ENCODE assay signal across 8 cellular contexts in the genomic region with DNA sequence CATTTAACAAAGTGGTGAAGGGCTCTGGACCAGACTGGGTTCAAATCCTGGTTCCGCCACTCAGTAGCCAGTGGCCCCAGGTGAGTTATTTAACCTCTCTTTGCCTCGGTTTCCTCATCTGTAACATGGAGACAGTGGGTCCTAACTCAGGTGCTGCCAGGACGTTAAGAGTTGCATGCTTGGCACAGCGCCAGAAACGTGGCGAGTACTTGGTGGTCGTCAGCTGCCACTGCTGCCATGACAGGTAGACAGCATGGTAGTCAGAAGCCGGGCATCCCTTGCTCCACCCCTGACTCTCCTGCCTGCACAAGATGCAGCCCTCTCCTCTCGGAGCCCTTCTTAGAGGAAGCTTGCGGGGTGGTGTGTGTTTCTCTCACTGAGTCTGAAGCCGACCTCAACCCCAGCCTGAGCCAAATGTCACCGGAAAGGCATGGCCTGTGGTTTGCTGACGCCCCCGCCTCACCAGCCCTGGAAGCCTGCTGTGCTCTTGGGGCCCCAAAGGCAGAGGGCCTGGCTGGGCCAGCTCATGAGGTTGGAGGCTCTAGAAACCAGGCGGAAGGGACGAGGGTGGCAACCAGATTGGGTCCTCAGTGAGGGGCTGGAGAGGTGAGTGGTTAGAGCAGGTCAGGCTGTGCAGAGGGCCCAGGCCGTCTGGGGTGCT.
DNase-seq lines count a peak whose midpoint lies in the region; ATAC-seq, FAIRE-seq and TF ChIP-seq lines count a peak whose summit lies in the region.

No MANE protein-coding gene starts in this region.

- H3K36me3 Mint-ChIP-seq in T-helper 17 cell (ENCODE audit: low read depth): no peaks in the 10 kb centered on the region
- peaks cover 4% of the 10 kb centered on the region for H3K36me3 Mint-ChIP-seq in activated naive CD8-positive, alpha-beta T cell treated with anti-CD3 and anti-CD28 coated beads, Interleukin-2, amount 10 ng/mL, durations not matched to agents 7 days and 5 days

- POLR2A ChIA-PET in activated naive CD8-positive, alpha-beta T cell treated with anti-CD3 and anti-CD28 coated beads, Interleukin-2, amount 10 ng/mL, durations not matched to agents 7 days and 5 days (lab: Charles Lee): interaction anchor here (0.9 to 2.8 kb wide), 12 partner anchors 10 to 221 kb away, joined by 3 to 13 read pairs (median 4); no protein-coding TSS in a partner anchor
- POLR2A ChIA-PET in PC-3 (lab: Charles Lee; ENCODE audit: unreplicated experiment): no interaction called here

- no peaks in the 10 kb centered on the region for H3K27me3 Mint-ChIP-seq in T-helper 17 cell
- H3K27me3 Mint-ChIP-seq in activated naive CD8-positive, alpha-beta T cell treated with anti-CD3 and anti-CD28 coated beads, Interleukin-2, amount 10 ng/mL, durations not matched to agents 7 days and 5 days: peaks cover 10% of the 10 kb centered on the region

- no peaks in the 10 kb centered on the region for H3K79me2 ChIP-seq in GM23248 (ENCODE audit: insufficient read depth)
- no peaks in the 10 kb centered on the region for H3K79me2 ChIP-seq in smooth muscle cell (ENCODE audit: low read depth)
- H3K79me2 ChIP-seq in PC-3 (ENCODE audit: low read length): no peaks in the 10 kb centered on the region

- H3K36me3 ChIP-seq in GM23248 (ENCODE audit: low read depth) (no peaks in the 10 kb centered on the region), smooth muscle cell (ENCODE audit: low read depth) (no peaks in the 10 kb centered on the region), PC-3 (ENCODE audit: low read depth, low read length) (no peaks in the 10 kb centered on the region)

- H3F3A ChIP-seq in GM23248 (ENCODE audit: insufficient read depth) (no peaks in the 10 kb centered on the region), smooth muscle cell (ENCODE audit: low read depth) (no peaks in the 10 kb centered on the region), PC-3 (ENCODE audit: low read length, unreplicated experiment) (no peaks in the 10 kb centered on the region)

- H3K9ac ChIP-seq in GM23248: no peak overlapping the region
- no peak overlapping the region for H3K9ac ChIP-seq in smooth muscle cell (ENCODE audit: low read depth)
- H3K9ac ChIP-seq in PC-3 (ENCODE audit: low read length): no peak overlapping the region

- ATAC-seq in T-helper 17 cell (peak; percentile 75), PC-3 (no peak)
- peak; percentile 82 for ATAC-seq in activated naive CD8-positive, alpha-beta T cell treated with anti-CD3 and anti-CD28 coated beads, Interleukin-2, amount 10 ng/mL, durations not matched to agents 7 days and 5 days (ENCODE audit: low read depth)

- no TSS peak for BruUV-seq in PC-3 (replicated peaks; lab: Mats Ljungman, UMichigan)

- no peak overlapping the region for H3K4me2 ChIP-seq in GM23248 (ENCODE audit: unreplicated experiment)
- H3K4me2 ChIP-seq in smooth muscle cell: peak overlapping the region; percentile 13
- H3K4me2 ChIP-seq in PC-3 (ENCODE audit: low read length): no peak overlapping the region

- intact Hi-C loops in PC-3 (cut with micrococcal nuclease): no loop called here

- no peaks in the 10 kb centered on the region for H3K9me2 ChIP-seq in GM23248 (ENCODE audit: insufficient read depth)
- H3K9me2 ChIP-seq in PC-3 (replicated peaks; ENCODE audit: low read length): no peaks in the 10 kb centered on the region

- no peaks in the 10 kb centered on the region for H3K9me3 Mint-ChIP-seq in activated naive CD8-positive, alpha-beta T cell treated with anti-CD3 and anti-CD28 coated beads, Interleukin-2, amount 10 ng/mL, durations not matched to agents 7 days and 5 days

- H4K20me1 ChIP-seq in GM23248 (ENCODE audit: insufficient read depth) (no peaks in the 10 kb centered on the region), smooth muscle cell (ENCODE audit: low read depth) (no peaks in the 10 kb centered on the region), PC-3 (ENCODE audit: low read length) (no peaks in the 10 kb centered on the region)

- TF ChIP-seq POLR2A in H54 (IDR thresholded peaks at IDR 0.05; ENCODE audit: low read depth, low read length): no peak

- H2AFZ ChIP-seq in GM23248 (no peak overlapping the region), smooth muscle cell (ENCODE audit: low read depth) (no peak overlapping the region), PC-3 (ENCODE audit: low read length) (no peak overlapping the region)

- WGBS in GM23248 (ENCODE audit: low coverage in 1 of 2, low lambda C conversion rate in 2 of 2, missing lambda C conversion rate in 2 of 2), 2 experiments: 62 to 64% methylated on average over 15 to 17 of the region's 17 CpGs
- 65% methylated on average over 17 of the region's 17 CpGs for WGBS in smooth muscle cell (ENCODE audit: low lambda C conversion rate)

- in situ Hi-C loops in GM23248 (cut with MboI): no loop called here

- TF ChIP-seq CTCF in smooth muscle cell (IDR thresholded peaks at IDR 0.05; ENCODE audit: borderline replicate concordance, insufficient read depth, poor library complexity, severe bottlenecking) (no peak), PC-3 (conservative IDR thresholded peaks at IDR 0.05; ENCODE audit: low read depth, low read length) (no peak)

- DNase-seq in GM23248 (peak; percentile 46), T-helper 17 cell (peak; percentile 11 to 26 (median 22)), smooth muscle cell (lab: John Stamatoyannopoulos, UW; ENCODE audit: unreplicated experiment) (no peak), H54 (ENCODE audit: insufficient read length, low spot score) (no peak), DMS153 treated with DMSO at 0.1 percent for 48 hours (lab: John Stamatoyannopoulos, UW; ENCODE audit: unreplicated experiment) (no peak), PC-3 (no peak), frontal cortex (ENCODE audit: low spot score in 2 of 2) (no peak)
- peak; percentile 79 for DNase-seq in activated naive CD8-positive, alpha-beta T cell treated with anti-CD3 and anti-CD28 coated beads, Interleukin-2, amount 10 ng/mL, durations not matched to agents 7 days and 5 days

- H3K27me3 ChIP-seq in GM23248 (replicated peaks; ENCODE audit: insufficient read depth) (no peaks in the 10 kb centered on the region; the same call in 1 of the 2 replicates), smooth muscle cell (ENCODE audit: low read depth) (no peaks in the 10 kb centered on the region), PC-3 (ENCODE audit: low read length) (0 out of 2 replicates have a peak, but pooled peaks cover 5% of the 10 kb centered on the region)

- 0 out of 2 replicates have a peak, but pooled peaks cover 5% of the 10 kb centered on the region for H3K4me1 ChIP-seq in GM23248 (ENCODE audit: insufficient read depth)
- peaks cover 4% of the 10 kb centered on the region for H3K4me1 ChIP-seq in smooth muscle cell (ENCODE audit: low read depth)
- H3K4me1 ChIP-seq in PC-3 (ENCODE audit: insufficient read depth, low read length): no peaks in the 10 kb centered on the region

- no peaks in the 10 kb centered on the region for H3K9me3 ChIP-seq in GM23248 (ENCODE audit: low read depth)
- H3K9me3 ChIP-seq in T-helper 17 cell (ENCODE audit: control insufficient read depth, low read length, poor library complexity, severe bottlenecking): no peaks in the 10 kb centered on the region
- H3K9me3 ChIP-seq in smooth muscle cell (replicated peaks; ENCODE audit: low read depth): no peaks in the 10 kb centered on the region
- no peaks in the 10 kb centered on the region for H3K9me3 ChIP-seq in PC-3 (ENCODE audit: low read length)

- CTCF ChIA-PET in PC-3 (lab: Charles Lee): no interaction called here

- H3K27ac Mint-ChIP-seq in T-helper 17 cell: peak overlapping the region; percentile 82
- H3K27ac Mint-ChIP-seq in activated naive CD8-positive, alpha-beta T cell treated with anti-CD3 and anti-CD28 coated beads, Interleukin-2, amount 10 ng/mL, durations not matched to agents 7 days and 5 days: peak overlapping the region; percentile 87

- no peak overlapping the region for H3K4me3 ChIP-seq in GM23248
- no peak overlapping the region for H3K4me3 ChIP-seq in smooth muscle cell
- no peak overlapping the region for H3K4me3 ChIP-seq in PC-3 (ENCODE audit: low read length)

- H3K4me3 Mint-ChIP-seq in T-helper 17 cell: peak overlapping the region; percentile 85
- H3K4me3 Mint-ChIP-seq in activated naive CD8-positive, alpha-beta T cell treated with anti-CD3 and anti-CD28 coated beads, Interleukin-2, amount 10 ng/mL, durations not matched to agents 7 days and 5 days: peak overlapping the region; percentile 72

- H3K27ac ChIP-seq in GM23248 (no peak overlapping the region), smooth muscle cell (ENCODE audit: low read depth) (no peak overlapping the region), PC-3 (ENCODE audit: low read length) (no peak overlapping the region)

- H3K4me1 Mint-ChIP-seq in T-helper 17 cell: peaks cover 36% of the 10 kb centered on the region
- H3K4me1 Mint-ChIP-seq in activated naive CD8-positive, alpha-beta T cell treated with anti-CD3 and anti-CD28 coated beads, Interleukin-2, amount 10 ng/mL, durations not matched to agents 7 days and 5 days: peaks cover 58% of the 10 kb centered on the region

- no peak for FAIRE-seq in H54 (lab: Jason Lieb, UNC)
- no peak for FAIRE-seq in frontal cortex (lab: Jason Lieb, UNC)

Comparison
In these comparisons a context has a peak if more than half of its experiments do, and no peak if none do; other contexts are left out.
1. DNase-seq: peak in GM23248 (single experiment), T-helper 17 cell (3 of 3) and activated naive CD8-positive, alpha-beta T cell treated with anti-CD3 and anti-CD28 coated beads, Interleukin-2, amount 10 ng/mL, durations not matched to agents 7 days and 5 days (single experiment); none in smooth muscle cell (single experiment), H54 (single experiment), DMS153 treated with DMSO at 0.1 percent for 48 hours (single experiment), PC-3 (single experiment) and frontal cortex (0 of 2).